Comparison of ENCODE assay signal across 18 cellular contexts in genomic region chr7:18153183-18153748, GRCh38.
DNase-seq lines count a peak whose midpoint lies in the region; ATAC-seq and TF ChIP-seq lines count a peak whose summit lies in the region.
"Had no signal": no experiment of that assay in that cellular context is flagged by ENCODE, and none has a peak within 500 bp of the region (broad histone marks: within the 10 kb centered on the region; RNA-seq: fewer than 3 reads in every experiment).

No MANE protein-coding gene starts in this region.

- H3K9me3 ChIP-seq in SJCRH30 (replicated peaks) (no peaks in the 10 kb centered on the region; the same call in 1 of the 2 replicates), fibroblast of lung (ENCODE audit: control insufficient read depth, insufficient read depth, low read depth, low read length) (no peaks in the 10 kb centered on the region)

- H3K4me2 ChIP-seq in fibroblast of lung (ENCODE audit: extremely low read depth, insufficient read depth, low read length) = peak overlapping the region; percentile 16
- H3K4me2 ChIP-seq: GM23338 had no signal

- in situ Hi-C loops in ACHN (cut with HindIII; ENCODE audit: low pct_ligation_motif_present, low pct_unique_long_range_greater_than_20kb, low sequenced_read_pairs) = no loop called here

- no peaks in the 10 kb centered on the region for H4K20me1 ChIP-seq in fibroblast of lung (ENCODE audit: control insufficient read depth, extremely low read depth, insufficient read depth, low read length)

- no peak overlapping the region for H3K27ac Mint-ChIP-seq in HFFc6
- no peak overlapping the region for H3K27ac Mint-ChIP-seq in activated T-cell treated with anti-CD3 and anti-CD28 coated beads, Interleukin-2, amount 50 U/mL, for 24 hours
- H3K27ac Mint-ChIP-seq in naive thymus-derived CD8-positive, alpha-beta T cell = no peak overlapping the region
- H3K27ac Mint-ChIP-seq: GM23338, T-cell had no signal

- TF ChIP-seq CTCF in HFFc6 (IDR thresholded peaks at IDR 0.05) = no peak
- no peak for TF ChIP-seq CTCF in fibroblast of lung (conservative IDR thresholded peaks at IDR 0.05 in 1 of 2, IDR thresholded peaks at IDR 0.05 in 1 of 2; ENCODE audit: low read depth in 1 of 2, low read length in 2 of 2)

- peaks cover 4% of the 10 kb centered on the region; the same call in 1 of the 2 replicates for H3K27me3 Mint-ChIP-seq in HFFc6 (ENCODE audit: insufficient read depth)
- peaks cover 4% of the 10 kb centered on the region for H3K27me3 Mint-ChIP-seq in activated T-cell treated with anti-CD3 and anti-CD28 coated beads, Interleukin-2, amount 50 U/mL, for 24 hours
- peaks cover 0 to 13% (median 9%) of the 10 kb centered on the region in 5 donors for H3K27me3 Mint-ChIP-seq in naive thymus-derived CD8-positive, alpha-beta T cell

- ATAC-seq in GM18861 (IDR thresholded peaks at IDR 0.05; ENCODE audit: unreplicated experiment) = no peak
- no peak for ATAC-seq in naive thymus-derived CD8-positive, alpha-beta T cell
- ATAC-seq: GM23338, PC-3, T-cell had no signal

- H3K4me3 ChIP-seq in SJCRH30 (peak overlapping the region; percentile 20; the same call in 1 of the 2 replicates), fibroblast of lung (replicated peaks in 1 of 4; ENCODE audit: control extremely low read depth in 1 of 4, insufficient read depth in 1 of 4, low read depth in 3 of 4, low read length in 4 of 4) (no peak overlapping the region)
- H3K4me3 ChIP-seq: GM23338 had no signal

- H3K27me3 ChIP-seq in SJCRH30 = no peaks in the 10 kb centered on the region
- H3K27me3 ChIP-seq in fibroblast of lung (ENCODE audit: control insufficient read depth, insufficient read depth, low read length) = no peaks in the 10 kb centered on the region

- H3K4me3 Mint-ChIP-seq in HFFc6 = peak overlapping the region; percentile 54
- H3K4me3 Mint-ChIP-seq in activated T-cell treated with anti-CD3 and anti-CD28 coated beads, Interleukin-2, amount 50 U/mL, for 24 hours = no peak overlapping the region
- H3K4me3 Mint-ChIP-seq in naive thymus-derived CD8-positive, alpha-beta T cell = no peak overlapping the region
- H3K4me3 Mint-ChIP-seq: GM23338, T-cell had no signal

- H2AFZ ChIP-seq in fibroblast of lung (ENCODE audit: low read length) = no peak overlapping the region

- no peak overlapping the region for H3K27ac ChIP-seq in SJCRH30
- no peak overlapping the region for H3K27ac ChIP-seq in fibroblast of lung (ENCODE audit: insufficient read depth, low read length)
- H3K27ac ChIP-seq: C4-2B had no signal

- peak; percentile 7 for DNase-seq in ACHN
- DNase-seq in HFFc6 = no peak
- DNase-seq in SJCRH30 = peak; percentile 7 to 32
- DNase-seq in fibroblast of lung (ENCODE audit: low read depth in 2 of 2) = no peak
- no peak for DNase-seq in activated T-cell treated with anti-CD3 and anti-CD28 coated beads, Interleukin-2, amount 50 U/mL, for 24 hours
- DNase-seq in naive thymus-derived CD8-positive, alpha-beta T cell = no peak
- DNase-seq: DMS153; KG1; NCI-H1105; NCI-H187; NCI-H345; NCI-H526 treated with DMSO at 0.1 percent for 48 hours; NK-92 treated with Interleukin-12 subunit alpha and Interleukin-12 subunit beta, amount 100 ng/mL, for 24 hours; PC-3; T-cell had no signal

- no peaks in the 10 kb centered on the region for H3K36me3 ChIP-seq in SJCRH30
- H3K36me3 ChIP-seq in fibroblast of lung (ENCODE audit: control insufficient read depth, insufficient read depth, low read length) = no peaks in the 10 kb centered on the region

- H3K4me1 ChIP-seq in SJCRH30 (no peaks in the 10 kb centered on the region), fibroblast of lung (ENCODE audit: control insufficient read depth, extremely low read depth, insufficient read depth, low read length) (no peaks in the 10 kb centered on the region)

- POLR2A ChIA-PET in naive thymus-derived CD8-positive, alpha-beta T cell (lab: Charles Lee) = no interaction called here

- H3K4me1 Mint-ChIP-seq in HFFc6 (ENCODE audit: low read depth) = peaks cover 7% of the 10 kb centered on the region; the same call in 1 of the 2 replicates
- H3K4me1 Mint-ChIP-seq in activated T-cell treated with anti-CD3 and anti-CD28 coated beads, Interleukin-2, amount 50 U/mL, for 24 hours (ENCODE audit: low read depth) = no peaks in the 10 kb centered on the region
- no peaks in the 10 kb centered on the region for H3K4me1 Mint-ChIP-seq in naive thymus-derived CD8-positive, alpha-beta T cell
- H3K4me1 Mint-ChIP-seq: T-cell had no signal

- no peaks in the 10 kb centered on the region for H3K36me3 Mint-ChIP-seq in HFFc6 (ENCODE audit: low read depth)
- H3K36me3 Mint-ChIP-seq in activated T-cell treated with anti-CD3 and anti-CD28 coated beads, Interleukin-2, amount 50 U/mL, for 24 hours (ENCODE audit: low read depth) = no peaks in the 10 kb centered on the region
- H3K36me3 Mint-ChIP-seq in naive thymus-derived CD8-positive, alpha-beta T cell = no peaks in the 10 kb centered on the region
- H3K36me3 Mint-ChIP-seq: T-cell had no signal

- no peaks in the 10 kb centered on the region for H3K9me3 Mint-ChIP-seq in HFFc6
- H3K9me3 Mint-ChIP-seq in activated T-cell treated with anti-CD3 and anti-CD28 coated beads, Interleukin-2, amount 50 U/mL, for 24 hours = no peaks in the 10 kb centered on the region
- peaks cover 0 to 20% (median 0%) of the 10 kb centered on the region in 9 donors for H3K9me3 Mint-ChIP-seq in naive thymus-derived CD8-positive, alpha-beta T cell
- H3K9me3 Mint-ChIP-seq: GM23338, T-cell had no signal

- H3K79me2 ChIP-seq in fibroblast of lung (ENCODE audit: control insufficient read depth, insufficient read depth, low read length) = no peaks in the 10 kb centered on the region

- no peak overlapping the region for H3K9ac ChIP-seq in fibroblast of lung (ENCODE audit: insufficient read depth, low read length)

Comparison
In these comparisons a context has a peak if more than half of its experiments do, and no peak if none do; other contexts are left out.
1. DNase-seq: peak in ACHN (single experiment) and SJCRH30 (2 of 2); none in HFFc6 (single experiment), fibroblast of lung (0 of 2), activated T-cell treated with anti-CD3 and anti-CD28 coated beads, Interleukin-2, amount 50 U/mL, for 24 hours (single experiment) and naive thymus-derived CD8-positive, alpha-beta T cell (0 of 10).